Comparison of ENCODE assay signal across 25 cellular contexts in genomic region chr6:116562614-116563013, GRCh38. TPM values are rescaled to one million over a fixed set of nuclear protein-coding genes. Genes with fewer than 3 reads are reported as not detected.
DNase-seq lines count a peak whose midpoint lies in the region; TF ChIP-seq lines count a peak whose summit lies in the region.
"Had no signal": no experiment of that assay in that cellular context is flagged by ENCODE, and none has a peak within 500 bp of the region (broad histone marks: within the 10 kb centered on the region; RNA-seq: fewer than 3 reads in every experiment).

No MANE protein-coding gene starts in this region.

- H3K36me3 ChIP-seq in hepatocyte (replicated peaks; ENCODE audit: insufficient read depth, low read depth) (no peaks in the 10 kb centered on the region), tibial artery (no peaks in the 10 kb centered on the region)
- H3K36me3 ChIP-seq: thyroid gland had no signal

- no peaks in the 10 kb centered on the region for H3K36me3 Mint-ChIP-seq in progenitor cell of endocrine pancreas (ENCODE audit: insufficient read depth)
- H3K36me3 Mint-ChIP-seq: CD4-positive, alpha-beta memory T cell had no signal

- H2AFZ ChIP-seq in hepatocyte = peak overlapping the region; percentile 74
- H2AFZ ChIP-seq: GM23248 had no signal

- peak overlapping the region; percentile 42 for H3K4me2 ChIP-seq in hepatocyte

- H3K9me3 Mint-ChIP-seq in progenitor cell of endocrine pancreas (ENCODE audit: low read depth) = no peaks in the 10 kb centered on the region
- H3K9me3 Mint-ChIP-seq: CD4-positive, alpha-beta memory T cell had no signal

- H3K9me3 ChIP-seq in hepatocyte (ENCODE audit: low read depth) (no peaks in the 10 kb centered on the region), tibial artery (no peaks in the 10 kb centered on the region)
- H3K9me3 ChIP-seq: psoas muscle, thyroid gland had no signal

- H3K4me1 ChIP-seq in hepatocyte (ENCODE audit: insufficient read depth) (peaks cover 7% of the 10 kb centered on the region), tibial artery (peaks cover 0 to 9% (median 2%) of the 10 kb centered on the region in 4 donors)
- H3K4me1 ChIP-seq: thyroid gland had no signal

- DNase-seq in amniotic epithelial cell (ENCODE audit: low read depth) (peak; percentile 40), hepatocyte (ENCODE audit: low spot score) (peak; percentile 46), progenitor cell of endocrine pancreas (ENCODE audit: low spot score, unreplicated experiment) (no peak), NCI-H748 treated with DMSO at 0.1 percent for 48 hours (lab: John Stamatoyannopoulos, UW) (no peak), tibial artery (no peak)
- DNase-seq: activated CD4-positive, CD25-positive, alpha-beta regulatory T cell; activated CD8-positive, alpha-beta T cell treated with anti-CD3 and anti-CD28 coated beads, Interleukin-2, amount 10 ng/mL, durations not matched to agents 7 days and 5 days; activated naive CD4-positive, alpha-beta T cell treated with Interleukin-2 at 50 U/mL for 16 hours; activated T-cell treated with anti-CD3 and anti-CD28 coated beads, Interleukin-2, amount 50 U/mL, for 1 hour; CD4-positive, alpha-beta memory T cell; central memory CD4-positive, alpha-beta T cell; DMS79; dorsolateral prefrontal cortex; GM23248; NCI-H1417; NCI-H524; psoas muscle; small intestine; stimulated activated CD4-positive, alpha-beta T cell treated with anti-CD3 and anti-CD28 coated beads, Interleukin-2, amount 100 ng/mL, for 48 hours; stimulated activated naive CD8-positive, alpha-beta T cell treated with anti-CD3 and anti-CD28 coated beads, Interleukin-15, Interleukin-2, amounts not matched to agents 100 U/mL and 50 U/mL, for 24 hours; T1000; thyroid gland had no signal

- 23% methylated on average over 3 of the region's 3 CpGs for WGBS in hepatocyte (ENCODE audit: low lambda C conversion rate, missing lambda C conversion rate)

- H3K27ac ChIP-seq in hepatocyte = peak overlapping the region; percentile 45
- H3K27ac ChIP-seq in tibial artery = no peak overlapping the region
- H3K27ac ChIP-seq: dorsolateral prefrontal cortex, epithelial cell of prostate, GM23248, psoas muscle, thyroid gland had no signal

- no peaks in the 10 kb centered on the region for H4K20me1 ChIP-seq in hepatocyte (ENCODE audit: insufficient read depth, poor library complexity, severe bottlenecking)

- H3K27me3 Mint-ChIP-seq in progenitor cell of endocrine pancreas = peaks cover 7% of the 10 kb centered on the region

- TF ChIP-seq CTCF in hepatocyte (IDR thresholded peaks at IDR 0.05; ENCODE audit: poor library complexity) = no peak
- no peak for TF ChIP-seq CTCF in progenitor cell of endocrine pancreas (IDR thresholded peaks at IDR 0.05; ENCODE audit: unreplicated experiment)
- no peak for TF ChIP-seq CTCF in tibial artery (IDR thresholded peaks at IDR 0.05)

- H3K27ac Mint-ChIP-seq in progenitor cell of endocrine pancreas = peak overlapping the region; percentile 79
- H3K27ac Mint-ChIP-seq: activated CD8-positive, alpha-beta T cell treated with anti-CD3 and anti-CD28 coated beads, Interleukin-2, amount 10 ng/mL, durations not matched to agents 7 days and 5 days; CD4-positive, alpha-beta memory T cell had no signal

- no peak overlapping the region for H3K4me3 ChIP-seq in hepatocyte
- no peak overlapping the region for H3K4me3 ChIP-seq in tibial artery
- H3K4me3 ChIP-seq: dorsolateral prefrontal cortex, GM23248, psoas muscle, thyroid gland had no signal

- no peak overlapping the region for H3K4me3 Mint-ChIP-seq in progenitor cell of endocrine pancreas (ENCODE audit: low read depth)
- H3K4me3 Mint-ChIP-seq: activated CD8-positive, alpha-beta T cell treated with anti-CD3 and anti-CD28 coated beads, Interleukin-2, amount 10 ng/mL, durations not matched to agents 7 days and 5 days; CD4-positive, alpha-beta memory T cell had no signal

- H3K4me1 Mint-ChIP-seq in progenitor cell of endocrine pancreas (ENCODE audit: low read depth) = peaks cover 7% of the 10 kb centered on the region

- H3K27me3 ChIP-seq in hepatocyte (no peaks in the 10 kb centered on the region), tibial artery (no peaks in the 10 kb centered on the region)
- H3K27me3 ChIP-seq: dorsolateral prefrontal cortex, thyroid gland had no signal

- intact Hi-C loops in tibial artery (cut with DNase I; ENCODE audit: low total_unique reads) = no loop called here

- no peaks in the 10 kb centered on the region for H3K79me2 ChIP-seq in hepatocyte

- no peaks in the 10 kb centered on the region for H3K9me2 ChIP-seq in hepatocyte (replicated peaks; ENCODE audit: insufficient read depth)

RNA-seq across cellular contexts. Expression of gene RWDD1, which starts 8.7 kb away (rescaled TPM):
- total RNA-seq in hepatocyte (41.0 and 54.1 TPM in 2 replicates), progenitor cell of endocrine pancreas (35.8 and 36.2 TPM in 2 replicates)
- 43.3 and 48.8 TPM in 2 replicates for polyA plus RNA-seq in hepatocyte

RNA-seq across cellular contexts. Expression of gene CALHM4, which starts 9.1 kb away (rescaled TPM):
- not detected in 2 replicates for total RNA-seq in hepatocyte
- polyA plus RNA-seq in hepatocyte = not detected in 2 replicates
- not detected in 2 replicates for total RNA-seq in progenitor cell of endocrine pancreas
- total RNA-seq: activated CD8-positive, alpha-beta T cell treated with anti-CD3 and anti-CD28 coated beads, Interleukin-2, amount 10 ng/mL, durations not matched to agents 7 days and 5 days; CD4-positive, alpha-beta memory T cell; GM23248; M059J; thyroid gland had no signal
- polyA plus RNA-seq: CD4-positive, alpha-beta memory T cell; GM23248; neural cell; small intestine had no signal

RNA-seq across cellular contexts. Expression of gene TRAPPC3L, which starts 17.1 kb away (rescaled TPM):
- total RNA-seq in hepatocyte (0.40 TPM in 1 of 2 replicates, not detected in the other), progenitor cell of endocrine pancreas (not detected in 2 replicates)
- 1.2 TPM in 1 of 2 replicates, not detected in the other for polyA plus RNA-seq in hepatocyte
- total RNA-seq: activated CD8-positive, alpha-beta T cell treated with anti-CD3 and anti-CD28 coated beads, Interleukin-2, amount 10 ng/mL, durations not matched to agents 7 days and 5 days; CD4-positive, alpha-beta memory T cell; GM23248; psoas muscle had no signal
- polyA plus RNA-seq: CD4-positive, alpha-beta memory T cell; GM23248; neural cell had no signal

RNA-seq across cellular contexts. Expression of gene CALHM5, which starts 51.2 kb away (rescaled TPM):
- total RNA-seq in hepatocyte = 1.2 and 1.7 TPM in 2 replicates
- polyA plus RNA-seq in hepatocyte = 0.46 and 0.62 TPM in 2 replicates
- total RNA-seq in progenitor cell of endocrine pancreas = 0.05 and 0.09 TPM in 2 replicates
- total RNA-seq: activated CD8-positive, alpha-beta T cell treated with anti-CD3 and anti-CD28 coated beads, Interleukin-2, amount 10 ng/mL, durations not matched to agents 7 days and 5 days; CD4-positive, alpha-beta memory T cell had no signal
- polyA plus RNA-seq: CD4-positive, alpha-beta memory T cell had no signal

RNA-seq across cellular contexts. Expression of gene RSPH4A, which starts 53.7 kb away (rescaled TPM):
- total RNA-seq in hepatocyte (0.12 and 0.83 TPM in 2 replicates), progenitor cell of endocrine pancreas (5.4 and 6.3 TPM in 2 replicates)
- polyA plus RNA-seq in hepatocyte = 0.43 and 0.46 TPM in 2 replicates
- total RNA-seq: GM23248, M059J had no signal
- polyA plus RNA-seq: CD4-positive, alpha-beta memory T cell had no signal

Comparison
In these comparisons a context has a peak if more than half of its experiments do, and no peak if none do; other contexts are left out.
1. DNase-seq: peak in amniotic epithelial cell (single experiment) and hepatocyte (single experiment); none in progenitor cell of endocrine pancreas (single experiment), NCI-H748 treated with DMSO at 0.1 percent for 48 hours (single experiment) and tibial artery (0 of 2).